27 cellular contexts compared by ENCODE assay signal in the genomic region with DNA sequence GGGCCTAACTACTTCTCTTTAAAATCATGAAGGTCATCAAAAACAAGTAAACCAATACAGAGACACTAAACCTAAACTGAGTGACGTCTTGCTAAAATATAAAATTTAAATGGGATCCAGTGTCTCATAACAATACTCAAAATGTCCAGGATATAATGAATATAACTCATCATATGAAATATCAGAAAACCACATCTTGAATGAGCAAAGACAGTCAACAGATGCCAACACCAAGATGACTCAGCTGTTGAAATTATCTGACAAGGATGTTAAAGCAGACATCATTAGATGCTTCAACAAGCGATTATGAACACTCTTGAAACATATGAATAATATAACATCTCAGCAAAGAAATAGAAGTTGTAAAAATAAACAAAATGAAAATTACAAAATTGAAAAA.
"Had no signal": no experiment of that assay in that cellular context is flagged by ENCODE, and none has a peak within 500 bp of the region (broad histone marks: within the 10 kb centered on the region; RNA-seq: fewer than 3 reads in every experiment).

No MANE protein-coding gene starts in this region.

- H3K27ac ChIP-seq: ascending aorta, epithelial cell of prostate, foreskin keratinocyte, gastrocnemius medialis, heart right ventricle, VCaP had no signal

- ATAC-seq: activated naive CD4-positive, alpha-beta T cell treated with anti-CD3 and anti-CD28 coated beads, Interleukin-2, amount 50 U/mL, for 72 hours; activated T-cell treated with anti-CD3 and anti-CD28 coated beads, Interleukin-2, amount 50 U/mL, for 72 hours; effector memory CD8-positive, alpha-beta T cell; esophagus mucosa; foreskin keratinocyte; gastrocnemius medialis; heart right ventricle; WTC11 had no signal

- DNase-seq: activated CD4-positive, alpha-beta memory T cell treated with anti-CD3 and anti-CD28 coated beads, Interleukin-2, amount 10 ng/mL, durations not matched to agents 7 days and 5 days; activated CD4-positive, alpha-beta T cell treated with anti-CD3 and anti-CD28 coated beads for 1 hour; activated CD4-positive, alpha-beta T cell treated with anti-CD3 and anti-CD28 coated beads for 4 hours; activated CD4-positive, alpha-beta T cell treated with anti-CD3 and anti-CD28 coated beads, Interleukin-2, amount 10 ng/mL, durations not matched to agents 7 days and 5 days; activated CD4-positive, alpha-beta T cell treated with anti-CD3 and anti-CD28 coated beads, Interleukin-2, amount 50 U/mL, for 4 hours; activated CD8-positive, alpha-beta memory T cell treated with anti-CD3 and anti-CD28 coated beads, Interleukin-2, amount 50 U/mL, for 48 hours; activated gamma-delta T cell; activated naive CD4-positive, alpha-beta T cell; activated naive CD4-positive, alpha-beta T cell treated with anti-CD3 and anti-CD28 coated beads, Interleukin-2, amount 10 ng/mL, durations not matched to agents 7 days and 5 days; activated naive CD8-positive, alpha-beta T cell treated with anti-CD3 and anti-CD28 coated beads, Interleukin-2, amount 10 ng/mL, durations not matched to agents 7 days and 5 days; activated T-cell treated with anti-CD3 and anti-CD28 coated beads for 4 hours; activated T-cell treated with anti-CD3 and anti-CD28 coated beads, Interleukin-2, amount 50 U/mL, for 24 hours; activated T-cell treated with anti-CD3 and anti-CD28 coated beads, Interleukin-2, amount 50 U/mL, for 72 hours; cortex of kidney; dermis blood vessel endothelial cell; effector CD4-positive, alpha-beta T cell; effector memory CD8-positive, alpha-beta T cell; foreskin keratinocyte; gastrocnemius medialis; glutamatergic neuron; heart right ventricle had no signal

- H3K27me3 ChIP-seq: ascending aorta, foreskin keratinocyte, gastrocnemius medialis had no signal

- H3K9me3 ChIP-seq: ascending aorta, gastrocnemius medialis had no signal

- H3K4me3 ChIP-seq: ascending aorta, gastrocnemius medialis, heart right ventricle had no signal

- H3K36me3 ChIP-seq: ascending aorta, gastrocnemius medialis, heart right ventricle had no signal

- H3K4me1 ChIP-seq: ascending aorta, foreskin keratinocyte, gastrocnemius medialis, heart right ventricle had no signal
